ENCODE assay signal across 19 cellular contexts in the genomic region with DNA sequence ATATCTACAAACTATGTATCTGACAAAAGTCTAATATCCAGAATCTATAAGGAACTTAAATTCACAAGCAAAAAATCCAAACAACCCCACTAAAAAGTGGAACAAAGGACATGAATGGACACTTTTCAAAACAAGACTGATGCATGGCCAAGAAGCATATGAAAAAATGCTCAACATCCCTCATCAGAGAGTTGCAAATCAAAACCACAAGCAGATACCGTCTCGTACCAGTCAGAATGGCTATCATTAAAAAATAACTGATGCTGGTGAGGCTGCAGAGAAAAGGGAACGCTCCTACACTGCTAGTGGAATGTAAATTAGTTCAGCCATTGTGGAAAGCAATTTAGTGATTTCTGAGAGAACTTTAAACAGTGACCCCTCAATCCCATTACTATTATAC. TPM values are rescaled to one million over a fixed set of nuclear protein-coding genes. Genes with fewer than 3 reads are reported as not detected.
DNase-seq lines count a peak whose midpoint lies in the region; ATAC-seq and TF ChIP-seq lines count a peak whose summit lies in the region.
"Had no signal": no experiment of that assay in that cellular context is flagged by ENCODE, and none has a peak within 500 bp of the region (broad histone marks: within the 10 kb centered on the region; RNA-seq: fewer than 3 reads in every experiment).

No MANE protein-coding gene starts in this region.

- no peak overlapping the region for H3K4me3 Mint-ChIP-seq in osteocyte (ENCODE audit: unreplicated experiment)
- H3K4me3 Mint-ChIP-seq: CD4-positive, alpha-beta memory T cell had no signal

- H3K27me3 Mint-ChIP-seq in osteocyte (ENCODE audit: unreplicated experiment): no peaks in the 10 kb centered on the region

- DNase-seq in EL (peak; percentile 39), ecto neural progenitor cell (ENCODE audit: low spot score) (peak; percentile 3), iris pigment epithelial cell (ENCODE audit: low read depth) (peak; percentile 35), osteocyte (ENCODE audit: extremely low spot score, unreplicated experiment) (peak; percentile 5), DMS79 treated with DMSO at 0.1 percent for 48 hours (lab: John Stamatoyannopoulos, UW) (no peak), DMS 273 treated with DMSO at 0.1 percent for 48 hours (lab: John Stamatoyannopoulos, UW) (no peak)
- DNase-seq: C1 segment of cervical spinal cord; Calu3; CD4-positive, alpha-beta memory T cell; COR-L47; DND-41; GF-D8; GM23248; H7; HCEC 1CT had no signal

- no peak overlapping the region for H3K27ac Mint-ChIP-seq in osteocyte (ENCODE audit: unreplicated experiment)
- H3K27ac Mint-ChIP-seq: CD4-positive, alpha-beta memory T cell had no signal

- H3K4me1 Mint-ChIP-seq in osteocyte (ENCODE audit: unreplicated experiment): peaks cover 36% of the 10 kb centered on the region
- H3K4me1 Mint-ChIP-seq: CD4-positive, alpha-beta memory T cell had no signal

- TF ChIP-seq CTCF in osteocyte (IDR thresholded peaks at IDR 0.05): no peak

- ATAC-seq in HG02759 (IDR thresholded peaks at IDR 0.05; ENCODE audit: unreplicated experiment) (no peak), GM18861 (IDR thresholded peaks at IDR 0.05; ENCODE audit: unreplicated experiment) (no peak)

- H3K9me3 Mint-ChIP-seq in osteocyte (ENCODE audit: unreplicated experiment): no peaks in the 10 kb centered on the region

- no peaks in the 10 kb centered on the region for H3K36me3 Mint-ChIP-seq in osteocyte (ENCODE audit: unreplicated experiment)
- H3K36me3 Mint-ChIP-seq: CD4-positive, alpha-beta memory T cell had no signal

RNA-seq across cellular contexts. Expression of a gene that starts 56.5 kb away (rescaled TPM):
- 22.8 and 30.9 TPM in 2 replicates for total RNA-seq in osteocyte
- total RNA-seq: A673; CD4-positive, alpha-beta memory T cell; G401 had no signal

Comparison
In these comparisons a context has a peak if more than half of its experiments do, and no peak if none do; other contexts are left out.
1. DNase-seq: peak in EL (single experiment), ecto neural progenitor cell (single experiment), iris pigment epithelial cell (single experiment) and osteocyte (single experiment); none in DMS79 treated with DMSO at 0.1 percent for 48 hours (single experiment) and DMS 273 treated with DMSO at 0.1 percent for 48 hours (single experiment).